1 cellular context compared by ENCODE assay signal in the genomic region with DNA sequence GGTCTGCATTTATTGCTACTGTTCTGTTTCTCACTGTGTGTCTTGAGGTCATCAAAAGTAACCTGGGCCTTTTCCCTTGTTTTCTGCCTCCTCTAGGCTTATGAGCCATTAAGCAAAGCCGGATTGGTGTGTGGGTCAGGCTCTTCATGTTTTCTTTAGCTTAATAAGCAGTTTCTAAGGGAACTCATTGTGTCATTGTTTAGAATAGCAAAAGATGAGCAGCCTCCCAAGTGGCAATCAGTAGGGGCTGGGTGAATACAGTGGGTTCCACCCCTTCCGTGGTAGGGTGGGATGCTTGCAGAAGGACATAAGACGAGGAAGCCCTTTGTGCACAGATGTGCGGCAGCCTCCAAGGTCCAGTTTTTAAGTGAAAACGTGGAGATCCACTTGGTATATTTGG.
TF ChIP-seq lines count a peak whose summit lies in the region.

No MANE protein-coding gene starts in this region.

TF ChIP-seq in GM23338, 12 proteins besides CTCF, POLR2A, EP300 and RAD21 (continued from another document):
- TF ChIP-seq EZH2 (IDR thresholded peaks at IDR 0.05; ENCODE audit: low read depth, unreplicated experiment) (no peak), CREB1 (CRISPR knock-in tag; IDR thresholded peaks at IDR 0.05; ENCODE audit: low read depth) (no peak), NANOG (IDR thresholded peaks at IDR 0.05; ENCODE audit: borderline replicate concordance) (no peak)
